12 cellular contexts compared by ENCODE assay signal in the genomic region with DNA sequence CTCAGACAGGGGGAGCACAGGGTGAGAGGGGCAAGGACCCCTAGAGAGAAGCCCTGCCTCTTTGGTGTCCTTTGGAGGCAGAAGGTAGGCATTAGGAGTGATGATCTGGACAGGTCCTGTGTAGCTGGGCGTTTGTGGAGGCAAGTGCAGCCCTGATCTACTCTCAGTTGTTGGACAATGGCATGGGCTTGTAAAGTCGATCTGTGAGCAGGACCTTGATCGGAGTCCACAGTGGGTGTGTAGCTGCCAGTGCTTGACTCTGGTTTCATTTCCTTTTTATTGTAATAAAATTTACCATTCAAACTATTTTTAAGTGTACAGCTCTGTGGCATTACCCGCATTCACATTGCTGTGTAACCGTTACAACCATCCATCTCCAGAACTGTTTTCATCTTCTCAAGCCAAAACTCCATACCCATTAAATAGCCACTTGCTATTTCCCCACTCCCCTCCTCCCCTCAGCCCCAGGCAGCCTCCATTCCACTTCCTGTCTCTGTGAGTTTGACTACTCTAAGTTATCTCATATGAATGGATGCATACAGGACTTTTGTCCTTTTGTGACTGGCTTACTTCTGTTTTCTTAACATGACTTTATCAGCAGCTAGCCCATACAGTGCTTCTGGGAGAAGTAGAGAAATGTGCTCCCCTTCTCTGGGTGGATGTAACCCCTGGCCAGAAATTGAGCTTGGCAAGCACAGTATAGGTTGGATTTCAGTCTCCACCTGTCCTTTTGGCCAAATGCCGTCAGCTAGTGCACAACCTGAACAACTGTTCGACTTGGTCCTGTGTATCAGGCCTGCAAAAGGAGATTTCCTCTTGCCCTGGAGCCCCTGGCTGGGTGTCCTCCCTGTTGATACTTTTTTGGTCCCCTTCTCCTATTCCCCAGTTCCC.
A peak's percentile ranks its signal among the peaks of the same experiment; 100 is the strongest.
DNase-seq lines count a peak whose midpoint lies in the region; ATAC-seq and TF ChIP-seq lines count a peak whose summit lies in the region.
"Had no signal": no experiment of that assay in that cellular context is flagged by ENCODE, and none has a peak within 500 bp of the region (broad histone marks: within the 10 kb centered on the region; RNA-seq: fewer than 3 reads in every experiment).

No MANE protein-coding gene starts in this region.

- peaks cover 3 to 43% (median 13%) of the 10 kb centered on the region in 4 donors for H3K4me1 ChIP-seq in transverse colon
- H3K4me1 ChIP-seq: parathyroid adenoma had no signal

- H3K9me3 ChIP-seq in transverse colon: no peaks in the 10 kb centered on the region
- H3K9me3 ChIP-seq: A549, heart right ventricle had no signal

- ATAC-seq in HG03378 (IDR thresholded peaks at IDR 0.05; ENCODE audit: unreplicated experiment): peak; percentile 47
- no peak for ATAC-seq in GM21737 (IDR thresholded peaks at IDR 0.05; ENCODE audit: unreplicated experiment)
- ATAC-seq: A549 had no signal

- peak overlapping the region; percentile 48 for H3K4me3 Mint-ChIP-seq in dendritic cell treated with granulocyte-macrophage colony-stimulating factor and Interleukin-4, amounts not matched to agents 40 ng/mL and 50 ng/mL, for 4 days
- H3K4me3 Mint-ChIP-seq: activated CD4-positive, alpha-beta memory T cell treated with anti-CD3 and anti-CD28 coated beads for 36 hours had no signal

- H3K36me3 Mint-ChIP-seq in dendritic cell treated with granulocyte-macrophage colony-stimulating factor and Interleukin-4, amounts not matched to agents 40 ng/mL and 50 ng/mL, for 4 days (ENCODE audit: low read depth): no peaks in the 10 kb centered on the region
- H3K36me3 Mint-ChIP-seq: activated CD4-positive, alpha-beta memory T cell treated with anti-CD3 and anti-CD28 coated beads for 36 hours had no signal

- 53 to 62% methylated on average over 5 to 7 of the region's 7 CpGs for WGBS in transverse colon (ENCODE audit: low coverage in 1 of 2), 2 donors

- no peak for TF ChIP-seq EP300 in transverse colon (IDR thresholded peaks at IDR 0.05; ENCODE audit: low read depth)

- TF ChIP-seq CTCF in transverse colon (IDR thresholded peaks at IDR 0.05): no peak

- H3K27ac ChIP-seq in transverse colon: peak overlapping the region; percentile 37 to 63 (median 41)
- H3K27ac ChIP-seq: A549, parathyroid adenoma had no signal

- no peaks in the 10 kb centered on the region for H3K27me3 ChIP-seq in transverse colon
- H3K27me3 ChIP-seq: heart right ventricle had no signal

- H3K27ac Mint-ChIP-seq in dendritic cell treated with granulocyte-macrophage colony-stimulating factor and Interleukin-4, amounts not matched to agents 40 ng/mL and 50 ng/mL, for 4 days: peak overlapping the region; percentile 91
- H3K27ac Mint-ChIP-seq: activated CD4-positive, alpha-beta memory T cell treated with anti-CD3 and anti-CD28 coated beads for 36 hours had no signal

- no peak overlapping the region for H3K4me3 ChIP-seq in transverse colon
- H3K4me3 ChIP-seq: A549, heart right ventricle had no signal

- peaks cover 65% of the 10 kb centered on the region for H3K4me1 Mint-ChIP-seq in dendritic cell treated with granulocyte-macrophage colony-stimulating factor and Interleukin-4, amounts not matched to agents 40 ng/mL and 50 ng/mL, for 4 days (ENCODE audit: low read depth)

- in situ Hi-C loops in transverse colon (cut with MboI; ENCODE audit: low pct_ligation_motif_present in 1 of 4, low pct_unique_long_range_greater_than_20kb in 1 of 4, low sequenced_read_pairs in 3 of 4): no loop called here

- no peaks in the 10 kb centered on the region for H3K27me3 Mint-ChIP-seq in dendritic cell treated with granulocyte-macrophage colony-stimulating factor and Interleukin-4, amounts not matched to agents 40 ng/mL and 50 ng/mL, for 4 days

- H3K36me3 ChIP-seq in transverse colon: no peaks in the 10 kb centered on the region
- H3K36me3 ChIP-seq: heart right ventricle had no signal

- no peaks in the 10 kb centered on the region for H3K9me3 Mint-ChIP-seq in dendritic cell treated with granulocyte-macrophage colony-stimulating factor and Interleukin-4, amounts not matched to agents 40 ng/mL and 50 ng/mL, for 4 days
- H3K9me3 Mint-ChIP-seq: activated CD4-positive, alpha-beta memory T cell treated with anti-CD3 and anti-CD28 coated beads for 36 hours had no signal

- TF ChIP-seq POLR2A in transverse colon (IDR thresholded peaks at IDR 0.05): no peak

- DNase-seq in SKM-1 treated with dmso at 0.1 percent for 144 hours (lab: John Stamatoyannopoulos, UW; ENCODE audit: unreplicated experiment): peak; percentile 48
- DNase-seq in SKM-1 (lab: John Stamatoyannopoulos, UW; ENCODE audit: unreplicated experiment): no peak
- DNase-seq in transverse colon: peak; percentile 46
- DNase-seq in hypothalamus (lab: John Stamatoyannopoulos, UW): no peak
- no peak for DNase-seq in stimulated activated CD4-positive, alpha-beta T cell treated with anti-CD3 and anti-CD28 coated beads, Interleukin-1b, Interleukin-23, amount 100 ng/mL, for 48 hours
- DNase-seq: activated CD4-positive, alpha-beta memory T cell treated with anti-CD3 and anti-CD28 coated beads for 36 hours; heart right ventricle had no signal

- intact Hi-C loops in dendritic cell treated with granulocyte-macrophage colony-stimulating factor and Interleukin-4, amounts not matched to agents 40 ng/mL and 50 ng/mL, for 4 days (cut with micrococcal nuclease): loop anchor here (5.0 kb wide), 1 partner anchor 179 kb away; a partner anchor contains a TSS
- intact Hi-C loops in transverse colon (cut with DNase I; ENCODE audit: low total_unique reads): no loop called here

Comparison
In these comparisons a context has a peak if more than half of its experiments do, and no peak if none do; other contexts are left out.
1. DNase-seq: peak in SKM-1 treated with dmso at 0.1 percent for 144 hours (single experiment) and transverse colon (single experiment); none in SKM-1 (single experiment), hypothalamus (0 of 51) and stimulated activated CD4-positive, alpha-beta T cell treated with anti-CD3 and anti-CD28 coated beads, Interleukin-1b, Interleukin-23, amount 100 ng/mL, for 48 hours (single experiment).